In the genomic region with DNA sequence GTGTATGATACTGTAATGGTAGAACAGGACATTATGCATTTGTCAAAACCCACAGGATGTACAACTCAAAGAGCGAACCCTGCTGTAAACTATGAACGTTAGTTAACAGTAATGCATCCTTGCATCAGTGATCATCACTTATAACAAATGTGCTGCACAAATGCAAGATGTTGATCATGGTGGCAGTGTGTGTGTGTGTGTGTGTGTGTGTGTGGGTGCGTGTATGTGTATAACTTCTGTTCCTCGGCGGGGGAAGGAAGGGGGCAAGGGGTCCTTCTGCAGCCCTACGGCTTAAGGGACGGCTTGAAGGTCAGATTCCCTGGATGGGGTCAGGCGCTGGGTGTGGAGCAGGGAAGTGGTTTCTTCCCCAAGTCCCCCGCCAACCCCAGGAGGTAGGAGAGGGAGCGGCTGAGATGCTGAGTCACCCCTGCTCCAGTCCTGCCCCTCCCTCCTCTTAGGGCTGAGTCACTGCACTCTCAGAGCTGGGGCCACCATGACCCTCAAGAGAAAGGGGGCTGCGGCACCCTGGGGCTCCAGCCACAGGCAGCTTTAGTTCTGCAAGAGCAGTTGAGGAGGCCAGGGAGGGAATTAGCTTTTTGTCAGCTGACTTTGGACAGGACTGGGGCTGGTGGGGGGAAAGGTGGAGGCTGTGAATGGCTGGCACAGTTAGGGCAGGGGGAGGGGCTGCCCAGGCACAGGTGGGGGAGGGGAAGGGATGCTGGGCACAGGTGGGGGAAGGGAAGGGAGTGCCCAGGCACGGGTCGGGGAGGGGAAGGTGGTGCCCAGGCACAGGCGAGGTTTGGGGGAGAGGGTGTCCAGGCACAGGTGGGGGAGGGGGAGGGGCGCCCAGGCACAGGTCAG, we compare ENCODE assay signal across 7 cellular contexts. TPM values are rescaled to one million over a fixed set of nuclear protein-coding genes. Genes with fewer than 3 reads are reported as not detected.
DNase-seq lines count a peak whose midpoint lies in the region; ATAC-seq and TF ChIP-seq lines count a peak whose summit lies in the region.

No MANE protein-coding gene starts in this region.

- peak; percentile 78 to 88 for ATAC-seq in right cardiac atrium

- peaks cover 19% of the 10 kb centered on the region for H3K4me1 Mint-ChIP-seq in activated naive CD4-positive, alpha-beta T cell treated with anti-CD3 and anti-CD28 coated beads, Interleukin-2, amount 50 U/mL, for 24 hours

- H3K4me1 ChIP-seq in HEK293 (ENCODE audit: control insufficient read depth, insufficient read depth, low read length) (no peaks in the 10 kb centered on the region), right cardiac atrium (ENCODE audit: control insufficient read depth, insufficient read depth, low read length) (no peaks in the 10 kb centered on the region)

- H3K36me3 ChIP-seq in HEK293 (ENCODE audit: control insufficient read depth in 2 of 2, insufficient read depth in 1 of 2, low read length in 2 of 2), result no peaks in the 10 kb centered on the region

- no peaks in the 10 kb centered on the region for H3K9me3 Mint-ChIP-seq in activated naive CD4-positive, alpha-beta T cell treated with anti-CD3 and anti-CD28 coated beads, Interleukin-2, amount 50 U/mL, for 24 hours

- no peaks in the 10 kb centered on the region for H3K36me3 Mint-ChIP-seq in activated naive CD4-positive, alpha-beta T cell treated with anti-CD3 and anti-CD28 coated beads, Interleukin-2, amount 50 U/mL, for 24 hours

- peak overlapping the region; percentile 42 for H3K4me3 Mint-ChIP-seq in activated naive CD4-positive, alpha-beta T cell treated with anti-CD3 and anti-CD28 coated beads, Interleukin-2, amount 50 U/mL, for 24 hours

- peak overlapping the region; percentile 55 for H3K27ac Mint-ChIP-seq in activated naive CD4-positive, alpha-beta T cell treated with anti-CD3 and anti-CD28 coated beads, Interleukin-2, amount 50 U/mL, for 24 hours

- WGBS in right cardiac atrium, result 32% methylated on average over 15 of the region's 15 CpGs

- no peak overlapping the region for H3K27ac ChIP-seq in HEK293 (ENCODE audit: extremely low read depth, low read depth, low read length)
- no peak overlapping the region for H3K27ac ChIP-seq in right cardiac atrium (ENCODE audit: low read length)

- no peak for TF ChIP-seq CTCF in HEK293 (tag by site-specific recombination; IDR thresholded peaks at IDR 0.05)

- CTCF ChIA-PET in HEK293 (lab: Yijun Ruan, JAX), result interaction anchor here (0.6 to 1.5 kb wide), 2 partner anchors 8 to 78 kb away, joined by 3 to 5 read pairs; no protein-coding TSS in a partner anchor

- H3K27me3 ChIP-seq in right cardiac atrium (ENCODE audit: control insufficient read depth, insufficient read depth), result no peaks in the 10 kb centered on the region

- intact Hi-C loops in right cardiac atrium (cut with DNase I), result no loop called here

- H3K4me3 ChIP-seq in HEK293 (ENCODE audit: low read depth, low read length), result no peak overlapping the region
- H3K4me3 ChIP-seq in right cardiac atrium (ENCODE audit: low read length), result no peak overlapping the region

- POLR2A ChIA-PET in HEK293 (lab: Yijun Ruan, JAX), result interaction anchor here (0.8 kb wide), 1 partner anchor 60 kb away, joined by 3 read pairs; no protein-coding TSS in a partner anchor

- H3K9me3 ChIP-seq in HEK293 (ENCODE audit: control insufficient read depth, insufficient read depth, low read depth, low read length) (no peaks in the 10 kb centered on the region), right cardiac atrium (ENCODE audit: control insufficient read depth, low read length) (no peaks in the 10 kb centered on the region)

- DNase-seq in RPMI7951 (ENCODE audit: low read depth) (peak; percentile 97), right cardiac atrium (peak; percentile 69 to 73 (median 69)), smooth muscle cell of the brain vasculature (ENCODE audit: low read depth, low spot score) (peak; percentile 90), DMS153 treated with DMSO at 0.1 percent for 48 hours (lab: John Stamatoyannopoulos, UW; ENCODE audit: unreplicated experiment) (no peak), NCI-H1436 (lab: John Stamatoyannopoulos, UW) (no peak)

- H3K27me3 Mint-ChIP-seq in activated naive CD4-positive, alpha-beta T cell treated with anti-CD3 and anti-CD28 coated beads, Interleukin-2, amount 50 U/mL, for 24 hours, result no peaks in the 10 kb centered on the region

TF ChIP-seq in HEK293, 187 proteins besides CTCF, POLR2A, EP300 and RAD21 (continues in another document):
- TF ChIP-seq KLF9 (tag by site-specific recombination; IDR thresholded peaks at IDR 0.05; ENCODE audit: low read depth), result peak; percentile 21; the same call in 1 of the 2 replicates
- no peak for TF ChIP-seq ZNF521 (tag by site-specific recombination; IDR thresholded peaks at IDR 0.05)
- TF ChIP-seq ZBTB48 (tag by site-specific recombination; IDR thresholded peaks at IDR 0.05), result peak; percentile 76
- TF ChIP-seq, protein P1, sequence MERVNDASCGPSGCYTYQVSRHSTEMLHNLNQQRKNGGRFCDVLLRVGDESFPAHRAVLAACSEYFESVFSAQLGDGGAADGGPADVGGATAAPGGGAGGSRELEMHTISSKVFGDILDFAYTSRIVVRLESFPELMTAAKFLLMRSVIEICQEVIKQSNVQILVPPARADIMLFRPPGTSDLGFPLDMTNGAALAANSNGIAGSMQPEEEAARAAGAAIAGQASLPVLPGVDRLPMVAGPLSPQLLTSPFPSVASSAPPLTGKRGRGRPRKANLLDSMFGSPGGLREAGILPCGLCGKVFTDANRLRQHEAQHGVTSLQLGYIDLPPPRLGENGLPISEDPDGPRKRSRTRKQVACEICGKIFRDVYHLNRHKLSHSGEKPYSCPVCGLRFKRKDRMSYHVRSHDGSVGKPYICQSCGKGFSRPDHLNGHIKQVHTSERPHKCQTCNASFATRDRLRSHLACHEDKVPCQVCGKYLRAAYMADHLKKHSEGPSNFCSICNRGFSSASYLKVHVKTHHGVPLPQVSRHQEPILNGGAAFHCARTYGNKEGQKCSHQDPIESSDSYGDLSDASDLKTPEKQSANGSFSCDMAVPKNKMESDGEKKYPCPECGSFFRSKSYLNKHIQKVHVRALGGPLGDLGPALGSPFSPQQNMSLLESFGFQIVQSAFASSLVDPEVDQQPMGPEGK (tag by site-specific recombination; IDR thresholded peaks at IDR 0.05), result peak; percentile 48; the same call in 1 of the 2 replicates
- TF ChIP-seq ZBTB8A (tag by site-specific recombination; IDR thresholded peaks at IDR 0.05), result no peak
- TF ChIP-seq, protein P2, sequence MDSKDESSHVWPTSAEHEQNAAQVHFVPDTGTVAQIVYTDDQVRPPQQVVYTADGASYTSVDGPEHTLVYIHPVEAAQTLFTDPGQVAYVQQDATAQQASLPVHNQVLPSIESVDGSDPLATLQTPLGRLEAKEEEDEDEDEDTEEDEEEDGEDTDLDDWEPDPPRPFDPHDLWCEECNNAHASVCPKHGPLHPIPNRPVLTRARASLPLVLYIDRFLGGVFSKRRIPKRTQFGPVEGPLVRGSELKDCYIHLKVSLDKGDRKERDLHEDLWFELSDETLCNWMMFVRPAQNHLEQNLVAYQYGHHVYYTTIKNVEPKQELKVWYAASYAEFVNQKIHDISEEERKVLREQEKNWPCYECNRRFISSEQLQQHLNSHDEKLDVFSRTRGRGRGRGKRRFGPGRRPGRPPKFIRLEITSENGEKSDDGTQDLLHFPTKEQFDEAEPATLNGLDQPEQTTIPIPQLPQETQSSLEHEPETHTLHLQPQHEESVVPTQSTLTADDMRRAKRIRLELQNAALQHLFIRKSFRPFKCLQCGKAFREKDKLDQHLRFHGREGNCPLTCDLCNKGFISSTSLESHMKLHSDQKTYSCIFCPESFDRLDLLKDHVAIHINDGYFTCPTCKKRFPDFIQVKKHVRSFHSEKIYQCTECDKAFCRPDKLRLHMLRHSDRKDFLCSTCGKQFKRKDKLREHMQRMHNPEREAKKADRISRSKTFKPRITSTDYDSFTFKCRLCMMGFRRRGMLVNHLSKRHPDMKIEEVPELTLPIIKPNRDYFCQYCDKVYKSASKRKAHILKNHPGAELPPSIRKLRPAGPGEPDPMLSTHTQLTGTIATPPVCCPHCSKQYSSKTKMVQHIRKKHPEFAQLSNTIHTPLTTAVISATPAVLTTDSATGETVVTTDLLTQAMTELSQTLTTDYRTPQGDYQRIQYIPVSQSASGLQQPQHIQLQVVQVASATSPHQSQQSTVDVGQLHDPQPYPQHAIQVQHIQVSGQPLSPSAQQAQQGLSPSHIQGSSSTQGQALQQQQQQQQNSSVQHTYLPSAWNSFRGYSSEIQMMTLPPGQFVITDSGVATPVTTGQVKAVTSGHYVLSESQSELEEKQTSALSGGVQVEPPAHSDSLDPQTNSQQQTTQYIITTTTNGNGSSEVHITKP (tag by site-specific recombination; IDR thresholded peaks at IDR 0.05), result peak; percentile 54
- no peak for TF ChIP-seq TCF7L2 (IDR thresholded peaks at IDR 0.05; ENCODE audit: borderline replicate concordance, low read depth, low read length)
- TF ChIP-seq YY2 (tag by site-specific recombination; IDR thresholded peaks at IDR 0.05), result 0 out of 2 replicates have a peak, but pooled peaks have one; percentile 38
- TF ChIP-seq ZNF585B (tag by site-specific recombination; IDR thresholded peaks at IDR 0.05), result no peak
- peak; percentile 29; the same call in 1 of the 2 replicates for TF ChIP-seq GLIS2 (tag by site-specific recombination; IDR thresholded peaks at IDR 0.05)
- no peak for TF ChIP-seq ZNF239 (tag by site-specific recombination; IDR thresholded peaks at IDR 0.05)
- TF ChIP-seq ZFHX2 (tag by site-specific recombination; conservative IDR thresholded peaks at IDR 0.05), result peak; percentile 68
- no peak for TF ChIP-seq ZNF416 (tag by site-specific recombination; IDR thresholded peaks at IDR 0.05)
- TF ChIP-seq ZNF596 (tag by site-specific recombination; IDR thresholded peaks at IDR 0.05), result no peak
- no peak for TF ChIP-seq KLF10 (tag by site-specific recombination; IDR thresholded peaks at IDR 0.05)
- peak; percentile 53; the same call in 1 of the 2 replicates for TF ChIP-seq EGR2 (tag by site-specific recombination; IDR thresholded peaks at IDR 0.05; ENCODE audit: low read depth)
- no peak for TF ChIP-seq ZNF501 (tag by site-specific recombination; IDR thresholded peaks at IDR 0.05)
- no peak for TF ChIP-seq ZNF624 (tag by site-specific recombination; IDR thresholded peaks at IDR 0.05)

RNA-seq across cellular contexts. Expression of a gene that starts 8.8 kb away (rescaled TPM):
- total RNA-seq in RPMI7951 (2014; rRNA removed; shearing (Covaris generic)), result 383 and 388 TPM in 2 replicates
- 100 to 1,000 TPM; 674 to 717 (median 700) TPM for total RNA-seq in right cardiac atrium
- polyA plus RNA-seq in right cardiac atrium, result 748 TPM

RNA-seq across cellular contexts. Expression of a gene that starts 22.1 kb away (rescaled TPM):
- 4.3 and 6.6 TPM in 2 replicates for total RNA-seq in RPMI7951 (2014; rRNA removed; shearing (Covaris generic))
- total RNA-seq in right cardiac atrium, result 1 to 10 TPM in 1 of 4 donors, under 1 TPM in 3; 0.48 to 1.0 (median 0.59) TPM
- polyA plus RNA-seq in right cardiac atrium, result 0.25 TPM

Comparison
In these comparisons a context has a peak if more than half of its experiments do, and no peak if none do; other contexts are left out.
1. DNase-seq: peak in RPMI7951 (single experiment), right cardiac atrium (3 of 3) and smooth muscle cell of the brain vasculature (single experiment); none in DMS153 treated with DMSO at 0.1 percent for 48 hours (single experiment) and NCI-H1436 (single experiment).